Comparison of ENCODE assay signal across 21 cellular contexts in the genomic region with DNA sequence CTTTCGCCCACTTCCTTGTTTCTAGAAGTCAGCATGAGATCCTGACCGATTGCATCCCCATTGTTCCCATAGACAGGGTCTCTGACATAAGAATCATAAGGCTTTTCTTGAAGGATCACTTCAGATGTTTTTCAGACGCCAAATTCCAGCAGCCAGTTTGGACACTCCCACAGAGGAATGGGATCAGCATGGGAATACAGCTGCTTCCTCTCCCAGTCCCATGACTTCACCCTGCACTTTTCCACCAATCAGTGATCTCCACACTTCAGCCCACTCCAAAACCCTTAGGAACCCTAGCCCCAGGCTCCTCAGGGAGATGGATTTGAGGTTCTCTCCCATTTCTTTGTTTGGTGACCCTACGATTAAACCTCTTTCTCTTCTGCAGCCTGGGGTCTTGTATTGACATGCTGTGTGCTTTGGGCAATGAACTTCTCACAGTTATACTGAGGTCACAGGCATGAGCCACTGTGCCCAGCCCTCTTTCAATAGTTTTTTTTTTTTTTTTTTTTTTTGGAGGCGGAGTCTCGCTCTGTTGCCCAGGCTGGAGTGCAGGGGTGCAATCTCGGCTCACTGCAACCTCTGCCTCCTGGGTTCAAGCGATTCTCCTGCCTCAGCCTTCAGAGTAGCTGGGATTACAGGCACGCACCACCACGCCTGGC. TPM values are rescaled to one million over a fixed set of nuclear protein-coding genes. Genes with fewer than 3 reads are reported as not detected.
DNase-seq lines count a peak whose midpoint lies in the region; ATAC-seq and TF ChIP-seq lines count a peak whose summit lies in the region.
"Had no signal": no experiment of that assay in that cellular context is flagged by ENCODE, and none has a peak within 500 bp of the region (broad histone marks: within the 10 kb centered on the region; RNA-seq: fewer than 3 reads in every experiment).

No MANE protein-coding gene starts in this region.

- H3K9me3 Mint-ChIP-seq in naive B cell = peaks cover 0 to 13% (median 7%) of the 10 kb centered on the region in 7 donors
- H3K9me3 Mint-ChIP-seq: central memory CD8-positive, alpha-beta T cell had no signal

- H3K36me3 Mint-ChIP-seq in naive B cell = no peaks in the 10 kb centered on the region

- in situ Hi-C loops in GM13976 (cut with MboI; ENCODE audit: low sequenced_read_pairs, unreplicated experiment) = no loop called here

- no peak for ATAC-seq in naive B cell (ENCODE audit: low read depth in 2 of 2)
- ATAC-seq: foreskin keratinocyte, lower lobe of right lung had no signal

- H3K4me3 Mint-ChIP-seq in naive B cell = no peak overlapping the region
- H3K4me3 Mint-ChIP-seq: central memory CD8-positive, alpha-beta T cell; nephron had no signal

- peaks cover 0 to 11% (median 0%) of the 10 kb centered on the region in 3 donors for H3K27me3 Mint-ChIP-seq in naive B cell

- H3K4me3 ChIP-seq in fibroblast of villous mesenchyme (ENCODE audit: low read depth, low read length) = no peak overlapping the region
- H3K4me3 ChIP-seq: lower lobe of right lung, MG63, tibial nerve had no signal

- H3K4me1 Mint-ChIP-seq in naive B cell = peaks cover 17 to 29% (median 18%) of the 10 kb centered on the region in 3 donors
- H3K4me1 Mint-ChIP-seq: nephron had no signal

- peak overlapping the region in 4 of 6 donors; percentile 5 to 86 (median 80) for H3K27ac Mint-ChIP-seq in naive B cell
- H3K27ac Mint-ChIP-seq: nephron had no signal

- TF ChIP-seq CTCF in fibroblast of villous mesenchyme (IDR thresholded peaks at IDR 0.05; ENCODE audit: insufficient read depth, low read depth, low read length) (no peak), GM13976 (IDR thresholded peaks at IDR 0.05; ENCODE audit: borderline replicate concordance, control extremely low read depth, extremely low read depth, insufficient read depth, missing control alignments) (no peak)

- DNase-seq in ELR (ENCODE audit: low read depth) = peak; percentile 14
- peak; percentile 25 for DNase-seq in RPMI7951 (ENCODE audit: low read depth)
- DNase-seq in fibroblast of villous mesenchyme (ENCODE audit: low read depth) = peak; percentile 61
- DNase-seq in naive B cell = no peak
- DNase-seq in stimulated activated CD4-positive, alpha-beta T cell treated with anti-CD3 and anti-CD28 coated beads, Interleukin-15, amount 100 ng/mL, for 24 hours = no peak
- no peak for DNase-seq in GM13976 (ENCODE audit: low spot score)
- DNase-seq in hippocampal formation (lab: John Stamatoyannopoulos, UW) = no peak
- no peak for DNase-seq in effector CD4-positive, alpha-beta T cell
- DNase-seq: activated CD4-positive, alpha-beta T cell treated with anti-CD3 and anti-CD28 coated beads for 4 hours; activated gamma-delta T cell; amniotic stem cell; lower lobe of right lung; MG63; NCI-H187; NCI-H510A; stimulated activated naive CD4-positive, alpha-beta T cell treated with Interleukin-2 at 50 U/mL for 16 hours; T-helper 9 cell had no signal

RNA-seq across cellular contexts. Expression of gene CHST3, which starts 52.8 kb away (rescaled TPM):
- 9.4 and 14.5 TPM in 2 replicates for total RNA-seq in RPMI7951 (2014; rRNA removed; shearing (Covaris generic))
- 37.4 and 58.3 TPM in 2 replicates for total RNA-seq in fibroblast of villous mesenchyme
- not detected for polyA plus RNA-seq in naive B cell (ENCODE audit: low read depth in 6 of 6)

Comparison
In these comparisons a context has a peak if more than half of its experiments do, and no peak if none do; other contexts are left out.
1. DNase-seq: peak in ELR (single experiment), RPMI7951 (single experiment) and fibroblast of villous mesenchyme (single experiment); none in naive B cell (single experiment), stimulated activated CD4-positive, alpha-beta T cell treated with anti-CD3 and anti-CD28 coated beads, Interleukin-15, amount 100 ng/mL, for 24 hours (single experiment), GM13976 (single experiment), hippocampal formation (0 of 2) and effector CD4-positive, alpha-beta T cell (single experiment).